In genomic region chr12:56721721-56722120, GRCh38 we compare ENCODE assay signal across 6 cellular contexts. TPM values are rescaled to one million over a fixed set of nuclear protein-coding genes. Genes with fewer than 3 reads are reported as not detected.
DNase-seq lines count a peak whose midpoint lies in the region; ATAC-seq and TF ChIP-seq lines count a peak whose summit lies in the region.

No MANE protein-coding gene starts in this region.

- H3K27ac Mint-ChIP-seq in Caco-2 (ENCODE audit: unreplicated experiment) (no peak overlapping the region), T-helper 17 cell (peak overlapping the region; percentile 100), memory B cell (peak overlapping the region; percentile 74)

- H3K36me3 ChIP-seq in Caco-2 (ENCODE audit: control insufficient read depth, insufficient read depth, low read length): peaks cover 1% of the 10 kb centered on the region

- H3K27me3 Mint-ChIP-seq in Caco-2 (ENCODE audit: insufficient read depth, unreplicated experiment) (no peaks in the 10 kb centered on the region), T-helper 17 cell (no peaks in the 10 kb centered on the region), memory B cell (no peaks in the 10 kb centered on the region)

- CTCF ChIA-PET in Caco-2 (lab: Charles Lee): no interaction called here

- H3K4me1 ChIP-seq in Caco-2: peaks cover 32% of the 10 kb centered on the region

- H3K9me3 Mint-ChIP-seq in Caco-2 (ENCODE audit: unreplicated experiment) (no peaks in the 10 kb centered on the region), memory B cell (no peaks in the 10 kb centered on the region)

- ATAC-seq in T-helper 17 cell (no peak), memory B cell (ENCODE audit: low read depth) (no peak)

- peaks cover 46% of the 10 kb centered on the region for H3K4me1 Mint-ChIP-seq in Caco-2 (ENCODE audit: low read depth, unreplicated experiment)
- peaks cover 65% of the 10 kb centered on the region for H3K4me1 Mint-ChIP-seq in T-helper 17 cell
- peaks cover 53% of the 10 kb centered on the region for H3K4me1 Mint-ChIP-seq in memory B cell

- H3K36me3 Mint-ChIP-seq in Caco-2 (ENCODE audit: insufficient read depth, unreplicated experiment) (peaks cover 81% of the 10 kb centered on the region), T-helper 17 cell (ENCODE audit: low read depth) (peaks cover 23% of the 10 kb centered on the region), memory B cell (peaks cover 34% of the 10 kb centered on the region)

- intact Hi-C loops in Caco-2 (cut with micrococcal nuclease; ENCODE audit: unreplicated experiment): loop anchor here (5.0 kb wide), 1 partner anchor 84 kb away; no protein-coding TSS in a partner anchor

- H3K4me3 Mint-ChIP-seq in Caco-2 (ENCODE audit: unreplicated experiment): peak overlapping the region; percentile 99
- H3K4me3 Mint-ChIP-seq in T-helper 17 cell: peak overlapping the region; percentile 70
- H3K4me3 Mint-ChIP-seq in memory B cell: no peak overlapping the region

- TF ChIP-seq CTCF in Caco-2 (IDR thresholded peaks at IDR 0.05; ENCODE audit: insufficient read depth in 1 of 2, low read depth in 1 of 2, low read length in 1 of 2, severe bottlenecking in 1 of 2, unreplicated experiment in 1 of 2): no peak

- DNase-seq in Caco-2 (no peak), T-helper 17 cell (no peak), memory B cell (ENCODE audit: low spot score in 2 of 2) (no peak), NCI-H748 treated with DMSO at 0.1 percent for 48 hours (lab: John Stamatoyannopoulos, UW) (no peak), activated gamma-delta T cell treated with Interleukin-2 at 50 U/mL for 16 hours (no peak), retina (no peak)

- no TSS peak for BruUV-seq in Caco-2 (replicated peaks; lab: Mats Ljungman, UMichigan)

- POLR2A ChIA-PET in Caco-2 (lab: Charles Lee): interaction anchor here (3.7 kb wide), 1 partner anchor 33 kb away, joined by 29 read pairs; the partner anchor contains the start of gene PTGES3

- H3K4me3 ChIP-seq in Caco-2 (ENCODE audit: low read depth, low read length): no peak overlapping the region

- no peaks in the 10 kb centered on the region for H3K27me3 ChIP-seq in Caco-2 (replicated peaks; ENCODE audit: control insufficient read depth, insufficient read depth, low read length)

- no peaks in the 10 kb centered on the region for H3K9me3 ChIP-seq in Caco-2
- no peaks in the 10 kb centered on the region for H3K9me3 ChIP-seq in T-helper 17 cell (ENCODE audit: control insufficient read depth, low read length, poor library complexity, severe bottlenecking)

RNA-seq across cellular contexts. Expression of gene NACA, which starts 3.4 kb away (rescaled TPM):
- total RNA-seq in Caco-2 (2022) (784 and 804 TPM in 2 replicates), T-helper 17 cell (1,000 to 10,000 TPM; 1,068 to 1,135 TPM)

RNA-seq across cellular contexts. Expression of gene PRIM1, which starts 30.4 kb away (rescaled TPM):
- total RNA-seq in Caco-2 (2022) (38.0 and 40.2 TPM in 2 replicates), T-helper 17 cell (10 to 100 TPM; 11.3 to 14.4 TPM)

RNA-seq across cellular contexts. Expression of gene PTGES3, which starts 33.6 kb away (rescaled TPM):
- 241 and 242 TPM in 2 replicates for total RNA-seq in Caco-2 (2022)
- total RNA-seq in T-helper 17 cell: 100 to 1,000 TPM; 124 to 127 TPM

RNA-seq across cellular contexts. Expression of gene HSD17B6, which starts 41.4 kb away (rescaled TPM):
- total RNA-seq in Caco-2 (2022) (1.6 and 2.5 TPM in 2 replicates), T-helper 17 cell (under 1 TPM in 1 of 2 donors, not detected in 1; 0.63 TPM)
